In the genomic region with DNA sequence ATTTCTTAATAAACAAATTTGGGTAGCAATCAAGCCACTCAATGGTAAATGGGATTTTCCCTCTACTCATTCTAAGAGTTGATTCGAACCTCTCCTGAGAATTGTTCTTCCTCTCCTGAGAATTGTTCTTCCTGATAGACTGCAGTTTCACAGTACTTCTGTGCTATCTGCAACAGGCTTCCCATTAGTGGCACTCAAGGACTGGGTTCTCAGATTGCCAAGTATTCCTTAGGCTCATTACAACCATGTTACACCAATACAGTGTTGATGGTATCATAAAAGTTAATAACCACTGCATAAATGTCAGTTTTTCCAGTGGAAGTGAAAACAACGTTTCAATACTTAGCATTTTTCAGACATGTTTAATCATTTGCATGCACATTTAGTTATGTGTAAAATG, we compare ENCODE assay signal across 8 cellular contexts.
"Had no signal": no experiment of that assay in that cellular context is flagged by ENCODE, and none has a peak within 500 bp of the region (broad histone marks: within the 10 kb centered on the region; RNA-seq: fewer than 3 reads in every experiment).

No MANE protein-coding gene starts in this region.

- H3K9ac ChIP-seq: GM23248 had no signal

- H3K4me3 ChIP-seq: GM23248, HAP-1, K562 had no signal

- H2AFZ ChIP-seq: GM23248 had no signal

- H3K27ac ChIP-seq: GM23248 had no signal

- H3K4me1 ChIP-seq: HAP-1 had no signal

- H3K36me3 ChIP-seq: HAP-1 had no signal

- DNase-seq: GM23248, GOT3, H7, IMR-90, KG1 had no signal

- H3K9me3 ChIP-seq: HAP-1 had no signal

- ATAC-seq: HCT116, K562 had no signal
